ENCODE assay signal across 18 cellular contexts in genomic region chr11:80900265-80900664, GRCh38.
DNase-seq lines count a peak whose midpoint lies in the region; ATAC-seq and TF ChIP-seq lines count a peak whose summit lies in the region.
"Had no signal": no experiment of that assay in that cellular context is flagged by ENCODE, and none has a peak within 500 bp of the region (broad histone marks: within the 10 kb centered on the region; RNA-seq: fewer than 3 reads in every experiment).

No MANE protein-coding gene starts in this region.

- H3K4me2 ChIP-seq in MM.1S (ENCODE audit: low read depth, low read length), result peak overlapping the region; percentile 35; the same call in 1 of the 2 replicates
- H3K4me2 ChIP-seq: PC-9 had no signal

- H3K27me3 ChIP-seq in MM.1S (replicated peaks; ENCODE audit: insufficient read depth, low read length) (no peaks in the 10 kb centered on the region), SJCRH30 (no peaks in the 10 kb centered on the region)
- H3K27me3 ChIP-seq: tibial artery had no signal

- H4K20me1 ChIP-seq in MM.1S (ENCODE audit: insufficient read depth, low read length), result no peaks in the 10 kb centered on the region

- H3K27ac Mint-ChIP-seq in activated naive CD8-positive, alpha-beta T cell treated with anti-CD3 and anti-CD28 coated beads, Interleukin-2, amount 10 ng/mL, durations not matched to agents 7 days and 5 days, result no peak overlapping the region
- no peak overlapping the region for H3K27ac Mint-ChIP-seq in activated naive CD8-positive, alpha-beta T cell treated with anti-CD3 and anti-CD28 coated beads for 36 hours
- H3K27ac Mint-ChIP-seq in effector memory CD8-positive, alpha-beta T cell, result no peak overlapping the region
- H3K27ac Mint-ChIP-seq: activated CD4-positive, alpha-beta T cell treated with anti-CD3 and anti-CD28 coated beads for 36 hours; T-cell had no signal

- peak overlapping the region; percentile 26; the same call in 1 of the 2 replicates for H2AFZ ChIP-seq in MM.1S (ENCODE audit: low read length)
- H2AFZ ChIP-seq: PC-9 had no signal

- no peaks in the 10 kb centered on the region for H3F3A ChIP-seq in MM.1S (ENCODE audit: insufficient read depth, low read length)

- no peaks in the 10 kb centered on the region for H3K36me3 Mint-ChIP-seq in activated naive CD8-positive, alpha-beta T cell treated with anti-CD3 and anti-CD28 coated beads, Interleukin-2, amount 10 ng/mL, durations not matched to agents 7 days and 5 days
- no peaks in the 10 kb centered on the region for H3K36me3 Mint-ChIP-seq in activated naive CD8-positive, alpha-beta T cell treated with anti-CD3 and anti-CD28 coated beads for 36 hours
- no peaks in the 10 kb centered on the region for H3K36me3 Mint-ChIP-seq in effector memory CD8-positive, alpha-beta T cell (ENCODE audit: insufficient read depth)
- H3K36me3 Mint-ChIP-seq: T-cell had no signal

- peaks cover 3% of the 10 kb centered on the region for H3K4me1 Mint-ChIP-seq in activated naive CD8-positive, alpha-beta T cell treated with anti-CD3 and anti-CD28 coated beads, Interleukin-2, amount 10 ng/mL, durations not matched to agents 7 days and 5 days
- H3K4me1 Mint-ChIP-seq in activated naive CD8-positive, alpha-beta T cell treated with anti-CD3 and anti-CD28 coated beads for 36 hours, result no peaks in the 10 kb centered on the region
- H3K4me1 Mint-ChIP-seq in effector memory CD8-positive, alpha-beta T cell (ENCODE audit: low read depth in 2 of 2), result no peaks in the 10 kb centered on the region
- H3K4me1 Mint-ChIP-seq: activated CD4-positive, alpha-beta T cell treated with anti-CD3 and anti-CD28 coated beads for 36 hours; T-cell had no signal

- no peak overlapping the region for H3K9ac ChIP-seq in MM.1S (ENCODE audit: low read length)

- H3K4me3 ChIP-seq in MM.1S (ENCODE audit: low read length) (no peak overlapping the region), SJCRH30 (no peak overlapping the region)
- H3K4me3 ChIP-seq: PC-9, tibial artery had no signal

- no peaks in the 10 kb centered on the region for H3K79me2 ChIP-seq in MM.1S (ENCODE audit: low read length)

- ATAC-seq in activated naive CD8-positive, alpha-beta T cell treated with anti-CD3 and anti-CD28 coated beads, Interleukin-2, amount 10 ng/mL, durations not matched to agents 7 days and 5 days (ENCODE audit: low read depth), result no peak
- peak; percentile 63 for ATAC-seq in HG02642 (IDR thresholded peaks at IDR 0.05; ENCODE audit: poor library complexity, unreplicated experiment)
- no peak for ATAC-seq in effector memory CD8-positive, alpha-beta T cell (replicated peaks)
- ATAC-seq: activated CD4-positive, alpha-beta T cell treated with anti-CD3 and anti-CD28 coated beads for 36 hours; activated T-cell treated with anti-CD3 and anti-CD28 coated beads, Interleukin-2, amount 50 U/mL, for 4 hours; T-cell had no signal

- no peaks in the 10 kb centered on the region for H3K27me3 Mint-ChIP-seq in activated naive CD8-positive, alpha-beta T cell treated with anti-CD3 and anti-CD28 coated beads, Interleukin-2, amount 10 ng/mL, durations not matched to agents 7 days and 5 days
- no peaks in the 10 kb centered on the region for H3K27me3 Mint-ChIP-seq in activated naive CD8-positive, alpha-beta T cell treated with anti-CD3 and anti-CD28 coated beads for 36 hours
- H3K27me3 Mint-ChIP-seq in effector memory CD8-positive, alpha-beta T cell, result no peaks in the 10 kb centered on the region
- H3K27me3 Mint-ChIP-seq: activated CD4-positive, alpha-beta T cell treated with anti-CD3 and anti-CD28 coated beads for 36 hours; T-cell had no signal

- no peaks in the 10 kb centered on the region for H3K9me3 ChIP-seq in MM.1S (replicated peaks; ENCODE audit: insufficient read depth, low read length)
- H3K9me3 ChIP-seq in SJCRH30 (replicated peaks), result no peaks in the 10 kb centered on the region
- H3K9me3 ChIP-seq: tibial artery had no signal

- H3K9me2 ChIP-seq in MM.1S (replicated peaks; ENCODE audit: insufficient read depth, low read length), result no peaks in the 10 kb centered on the region

- no peak for DNase-seq in activated naive CD8-positive, alpha-beta T cell treated with anti-CD3 and anti-CD28 coated beads, Interleukin-2, amount 10 ng/mL, durations not matched to agents 7 days and 5 days
- no peak for DNase-seq in activated naive CD8-positive, alpha-beta T cell treated with anti-CD3 and anti-CD28 coated beads for 36 hours
- DNase-seq in MM.1S (peak; percentile 27), NCI-H510A treated with DMSO at 0.1 percent for 48 hours (lab: John Stamatoyannopoulos, UW) (no peak), SJCRH30 (no peak), putamen (ENCODE audit: low spot score) (no peak)
- DNase-seq in effector memory CD8-positive, alpha-beta T cell, result no peak
- DNase-seq: activated CD4-positive, alpha-beta T cell treated with anti-CD3 and anti-CD28 coated beads for 36 hours; activated T-cell treated with anti-CD3 and anti-CD28 coated beads, Interleukin-2, amount 50 U/mL, for 4 hours; Caco-2; GDM1; mesendoderm; NCI-H1048; PC-9; T-cell; tibial artery had no signal

- peaks cover 7% of the 10 kb centered on the region; the same call in 1 of the 2 replicates for H3K4me1 ChIP-seq in MM.1S (ENCODE audit: low read length)
- no peaks in the 10 kb centered on the region for H3K4me1 ChIP-seq in SJCRH30
- H3K4me1 ChIP-seq: Caco-2, tibial artery had no signal

- H3K4me3 Mint-ChIP-seq in activated naive CD8-positive, alpha-beta T cell treated with anti-CD3 and anti-CD28 coated beads, Interleukin-2, amount 10 ng/mL, durations not matched to agents 7 days and 5 days, result peak overlapping the region; percentile 0
- no peak overlapping the region for H3K4me3 Mint-ChIP-seq in activated naive CD8-positive, alpha-beta T cell treated with anti-CD3 and anti-CD28 coated beads for 36 hours
- no peak overlapping the region for H3K4me3 Mint-ChIP-seq in effector memory CD8-positive, alpha-beta T cell
- H3K4me3 Mint-ChIP-seq: activated CD4-positive, alpha-beta T cell treated with anti-CD3 and anti-CD28 coated beads for 36 hours; activated T-cell treated with anti-CD3 and anti-CD28 coated beads, Interleukin-2, amount 50 U/mL, for 4 hours; T-cell had no signal

- TF ChIP-seq CTCF in MM.1S (IDR thresholded peaks at IDR 0.05; ENCODE audit: low read length), result no peak

- POLR2A ChIA-PET in activated naive CD8-positive, alpha-beta T cell treated with anti-CD3 and anti-CD28 coated beads, Interleukin-2, amount 10 ng/mL, durations not matched to agents 7 days and 5 days (lab: Charles Lee), result no interaction called here

- H3K27ac ChIP-seq in MM.1S (ENCODE audit: low read length) (no peak overlapping the region), SJCRH30 (no peak overlapping the region)
- H3K27ac ChIP-seq: 22Rv1, PC-9, tibial artery had no signal

- H3K9me3 Mint-ChIP-seq in activated naive CD8-positive, alpha-beta T cell treated with anti-CD3 and anti-CD28 coated beads, Interleukin-2, amount 10 ng/mL, durations not matched to agents 7 days and 5 days, result peaks cover 2% of the 10 kb centered on the region
- H3K9me3 Mint-ChIP-seq in activated naive CD8-positive, alpha-beta T cell treated with anti-CD3 and anti-CD28 coated beads for 36 hours, result peaks cover 4% of the 10 kb centered on the region
- peaks cover 18 to 28% of the 10 kb centered on the region in 2 donors for H3K9me3 Mint-ChIP-seq in effector memory CD8-positive, alpha-beta T cell

- H3K36me3 ChIP-seq in MM.1S (replicated peaks; ENCODE audit: insufficient read depth, low read length), result no peaks in the 10 kb centered on the region
- no peaks in the 10 kb centered on the region for H3K36me3 ChIP-seq in SJCRH30
- H3K36me3 ChIP-seq: tibial artery had no signal
